In genomic region chr2:43773876-43774613, GRCh38 we compare ENCODE assay signal across 8 cellular contexts. TPM values are rescaled to one million over a fixed set of nuclear protein-coding genes. Genes with fewer than 3 reads are reported as not detected.
DNase-seq lines count a peak whose midpoint lies in the region; ATAC-seq and TF ChIP-seq lines count a peak whose summit lies in the region.

Gene DYNC2LI1 (plus strand): TSS chr2:43774039. CDS start chr2:43774139, 100 bp downstream.

- peak; percentile 99 for ATAC-seq in GM21576 (IDR thresholded peaks at IDR 0.05; ENCODE audit: unreplicated experiment)
- ATAC-seq in activated T-cell treated with anti-CD3 and anti-CD28 coated beads, Interleukin-2, amount 50 U/mL, for 4 hours = peak; percentile 97 to 99
- ATAC-seq in esophagus mucosa = peak; percentile 99

- H3K36me3 ChIP-seq in muscle layer of duodenum (ENCODE audit: control insufficient read depth in 1 of 2, insufficient read depth in 2 of 2, low read length in 2 of 2) = peaks cover 4 to 13% of the 10 kb centered on the region in 2 donors

- H3K27me3 Mint-ChIP-seq in activated T-cell treated with anti-CD3 and anti-CD28 coated beads, Interleukin-2, amount 50 U/mL, for 4 hours (ENCODE audit: low read depth) = no peaks in the 10 kb centered on the region

- H3K4me3 Mint-ChIP-seq in activated T-cell treated with anti-CD3 and anti-CD28 coated beads, Interleukin-2, amount 50 U/mL, for 4 hours = peak within 1 kb of the TSS; percentile 98

- no peaks in the 10 kb centered on the region for H3K9me3 ChIP-seq in muscle layer of duodenum (ENCODE audit: control insufficient read depth in 1 of 2, low read length in 2 of 2)

- peak within 1 kb of the TSS; percentile 96 for H3K27ac ChIP-seq in muscle layer of duodenum (ENCODE audit: low read length)

- peak within 1 kb of the TSS; percentile 90 to 97 for H3K4me3 ChIP-seq in muscle layer of duodenum (ENCODE audit: low read depth in 1 of 2, low read length in 2 of 2)

- DNase-seq in DMS114 treated with DMSO at 0.1 percent for 48 hours (lab: John Stamatoyannopoulos, UW; ENCODE audit: unreplicated experiment) = peak; percentile 89
- DNase-seq in activated T-cell treated with anti-CD3 and anti-CD28 coated beads, Interleukin-2, amount 50 U/mL, for 4 hours = peak; percentile 69
- DNase-seq in stimulated activated CD8-positive, alpha-beta memory T cell treated with anti-CD3 and anti-CD28 coated beads, Interleukin-7, amount 100 ng/mL, for 24 hours (ENCODE audit: low read depth) = peak; percentile 65

- no peaks in the 10 kb centered on the region for H3K9me3 Mint-ChIP-seq in activated T-cell treated with anti-CD3 and anti-CD28 coated beads, Interleukin-2, amount 50 U/mL, for 4 hours

- TF ChIP-seq RAD21 in Ishikawa (IDR thresholded peaks at IDR 0.05; ENCODE audit: low read depth) = no peak

- peaks cover 0 to 3% of the 10 kb centered on the region in 2 donors for H3K4me1 ChIP-seq in muscle layer of duodenum (ENCODE audit: control insufficient read depth in 1 of 2, insufficient read depth in 2 of 2, low read length in 2 of 2)

- TF ChIP-seq EP300 in Ishikawa (IDR thresholded peaks at IDR 0.05; ENCODE audit: borderline replicate concordance) = no peak

- no peaks in the 10 kb centered on the region for H3K27me3 ChIP-seq in muscle layer of duodenum (ENCODE audit: low read depth, low read length)

- H3K36me3 Mint-ChIP-seq in activated T-cell treated with anti-CD3 and anti-CD28 coated beads, Interleukin-2, amount 50 U/mL, for 4 hours (ENCODE audit: insufficient read depth) = no peaks in the 10 kb centered on the region

- H3K4me1 Mint-ChIP-seq in activated T-cell treated with anti-CD3 and anti-CD28 coated beads, Interleukin-2, amount 50 U/mL, for 4 hours (ENCODE audit: low read depth) = peaks cover 16% of the 10 kb centered on the region

TF ChIP-seq in Ishikawa, 13 proteins besides CTCF, POLR2A, EP300 and RAD21:
- no peak for TF ChIP-seq USF1 (IDR thresholded peaks at IDR 0.05)
- no peak for TF ChIP-seq REST (IDR thresholded peaks at IDR 0.05; ENCODE audit: low read depth)
- TF ChIP-seq FOXM1 (IDR thresholded peaks at IDR 0.05; ENCODE audit: borderline replicate concordance, low read depth) = no peak
- no peak for TF ChIP-seq NFIC (IDR thresholded peaks at IDR 0.05)
- no peak for TF ChIP-seq CEBPB (IDR thresholded peaks at IDR 0.05)
- TF ChIP-seq ZBTB7A (IDR thresholded peaks at IDR 0.05; ENCODE audit: low read depth) = 0 out of 2 replicates have a peak, but pooled peaks have one; percentile 2
- TF ChIP-seq YY1 (IDR thresholded peaks at IDR 0.05; ENCODE audit: low read depth) = peak; percentile 55; the same call in 1 of the 2 replicates
- peak; percentile 66; the same call in 1 of the 2 replicates for TF ChIP-seq TAF1 (IDR thresholded peaks at IDR 0.05; ENCODE audit: low read depth)
- peak; percentile 79 for TF ChIP-seq MAX (IDR thresholded peaks at IDR 0.05)
- TF ChIP-seq EGR1 (IDR thresholded peaks at IDR 0.05) = no peak
- peak; percentile 78 for TF ChIP-seq CREB1 (IDR thresholded peaks at IDR 0.05; ENCODE audit: low read depth)
- TF ChIP-seq TCF12 (IDR thresholded peaks at IDR 0.05; ENCODE audit: low read depth) = peak; percentile 34; the same call in 1 of the 2 replicates
- peak; percentile 19; the same call in 1 of the 2 replicates for TF ChIP-seq TEAD4 (IDR thresholded peaks at IDR 0.05)

TF ChIP-seq in PFSK-1, 5 proteins besides CTCF, POLR2A, EP300 and RAD21:
- peak; percentile 74; the same call in 1 of the 2 replicates for TF ChIP-seq POLR2AphosphoS5 (IDR thresholded peaks at IDR 0.05; ENCODE audit: low read depth, low read length)
- TF ChIP-seq FOXP2 (optimal IDR thresholded peaks at IDR 0.05; ENCODE audit: borderline replicate concordance, extremely low read depth, extremely low read length, insufficient read depth) = no peak
- TF ChIP-seq SIN3A (IDR thresholded peaks at IDR 0.05; ENCODE audit: borderline replicate concordance, insufficient read depth, low read length) = peak; percentile 73; the same call in 1 of the 2 replicates
- no peak for TF ChIP-seq REST (IDR thresholded peaks at IDR 0.05; ENCODE audit: insufficient read depth in 1 of 2, low read depth in 2 of 2, low read length in 2 of 2)
- 0 out of 2 replicates have a peak, but pooled peaks have one; percentile 35 for TF ChIP-seq TAF1 (IDR thresholded peaks at IDR 0.05; ENCODE audit: borderline replicate concordance, insufficient read depth, low read length)

RNA-seq across cellular contexts. Expression of gene DYNC2LI1, which starts in this region (rescaled TPM):
- 6.0 TPM for polyA plus RNA-seq in PFSK-1 (2012; ENCODE audit: insufficient read length, low read depth)
- 1 to 10 TPM; 5.0 to 7.5 (median 5.2) TPM for total RNA-seq in activated T-cell treated with anti-CD3 and anti-CD28 coated beads, Interleukin-2, amount 50 U/mL, for 4 hours
- 10.3 TPM for total RNA-seq in esophagus mucosa

Comparison
In these comparisons a context has a peak if more than half of its experiments do, and no peak if none do; other contexts are left out.
1. Peak in every context shown above with its lines: DNase-seq, ATAC-seq, H3K4me3 ChIP-seq and H3K27ac ChIP-seq.